ENCODE assay signal across 30 cellular contexts in genomic region chr11:91230647-91231046, GRCh38.
DNase-seq lines count a peak whose midpoint lies in the region; ATAC-seq, FAIRE-seq and TF ChIP-seq lines count a peak whose summit lies in the region.
"Had no signal": no experiment of that assay in that cellular context is flagged by ENCODE, and none has a peak within 500 bp of the region (broad histone marks: within the 10 kb centered on the region; RNA-seq: fewer than 3 reads in every experiment).

No MANE protein-coding gene starts in this region.

- H2AFZ ChIP-seq in astrocyte (ENCODE audit: low read depth, low read length), result no peak overlapping the region

- intact Hi-C loops in tibial artery (cut with DNase I; ENCODE audit: low total_unique reads), result no loop called here
- intact Hi-C loops in aorta (cut with DNase I), result no loop called here

- H3K36me3 ChIP-seq in astrocyte (ENCODE audit: insufficient read depth, low read length), result no peaks in the 10 kb centered on the region
- H3K36me3 ChIP-seq in tibial artery, result no peaks in the 10 kb centered on the region
- H3K36me3 ChIP-seq in aorta (ENCODE audit: control insufficient read depth in 1 of 2, insufficient read depth in 2 of 2, low read length in 1 of 2), result no peaks in the 10 kb centered on the region
- H3K36me3 ChIP-seq: colonic mucosa, ovary had no signal

- H3K9me3 Mint-ChIP-seq in astrocyte (ENCODE audit: unreplicated experiment) (no peaks in the 10 kb centered on the region), mesothelial cell of epicardium (peaks cover 5% of the 10 kb centered on the region)
- H3K9me3 Mint-ChIP-seq: type B pancreatic cell had no signal

- H3K36me3 Mint-ChIP-seq in astrocyte (ENCODE audit: low read depth, unreplicated experiment) (no peaks in the 10 kb centered on the region), mesothelial cell of epicardium (peaks cover 1% of the 10 kb centered on the region)
- H3K36me3 Mint-ChIP-seq: activated naive CD4-positive, alpha-beta T cell treated with anti-CD3 and anti-CD28 coated beads, Interleukin-2, amount 50 U/mL, for 24 hours; IgD-negative memory B cell; memory B cell; stimulated activated memory B cell treated with anti-CD40 and anti-IgM and Interleukin-4, amounts not matched to agents 10 μg/mL and 1 μg/mL and 100 μg/mL, for 72 hours; type B pancreatic cell had no signal

- H3K4me3 ChIP-seq in astrocyte (ENCODE audit: insufficient read depth, low read depth, low read length) (no peak overlapping the region), tibial artery (no peak overlapping the region), aorta (ENCODE audit: low read length in 2 of 2) (no peak overlapping the region)
- H3K4me3 ChIP-seq: colonic mucosa, ovary, skin epidermis had no signal

- no peak overlapping the region for H3K4me3 Mint-ChIP-seq in astrocyte (ENCODE audit: unreplicated experiment)
- no peak overlapping the region for H3K4me3 Mint-ChIP-seq in mesothelial cell of epicardium
- H3K4me3 Mint-ChIP-seq: activated naive CD4-positive, alpha-beta T cell treated with anti-CD3 and anti-CD28 coated beads, Interleukin-2, amount 50 U/mL, for 24 hours; IgD-negative memory B cell; memory B cell; stimulated activated memory B cell treated with anti-CD40 and anti-IgM and Interleukin-4, amounts not matched to agents 10 μg/mL and 1 μg/mL and 100 μg/mL, for 72 hours; type B pancreatic cell had no signal

- TF ChIP-seq CTCF in astrocyte (IDR thresholded peaks at IDR 0.05; ENCODE audit: insufficient read depth, low read depth, low read length), result no peak
- TF ChIP-seq CTCF in mesothelial cell of epicardium (IDR thresholded peaks at IDR 0.05; ENCODE audit: unreplicated experiment), result no peak
- TF ChIP-seq CTCF in tibial artery (IDR thresholded peaks at IDR 0.05), result no peak

- H3K9ac ChIP-seq in astrocyte (ENCODE audit: low read length), result no peak overlapping the region

- H3K4me1 ChIP-seq in astrocyte (ENCODE audit: insufficient read depth, low read length) (no peaks in the 10 kb centered on the region), tibial artery (peaks cover 0 to 18% (median 0%) of the 10 kb centered on the region in 4 donors), aorta (ENCODE audit: control insufficient read depth in 1 of 2, insufficient read depth in 2 of 2, low read length in 2 of 2) (peaks cover 0 to 2% of the 10 kb centered on the region in 2 donors)
- H3K4me1 ChIP-seq: colonic mucosa had no signal

- peaks cover 5% of the 10 kb centered on the region for H3K4me1 Mint-ChIP-seq in astrocyte (ENCODE audit: low read depth, unreplicated experiment)
- peaks cover 26% of the 10 kb centered on the region for H3K4me1 Mint-ChIP-seq in mesothelial cell of epicardium
- H3K4me1 Mint-ChIP-seq: activated naive CD4-positive, alpha-beta T cell treated with anti-CD3 and anti-CD28 coated beads, Interleukin-2, amount 50 U/mL, for 24 hours; IgD-negative memory B cell; memory B cell; stimulated activated memory B cell treated with anti-CD40 and anti-IgM and Interleukin-4, amounts not matched to agents 10 μg/mL and 1 μg/mL and 100 μg/mL, for 72 hours had no signal

- FAIRE-seq in astrocyte (lab: Jason Lieb, UNC), result no peak
- FAIRE-seq: bronchial epithelial cell had no signal

- no peaks in the 10 kb centered on the region for H4K20me1 ChIP-seq in astrocyte (ENCODE audit: insufficient read depth, low read length)

- H3K9me3 ChIP-seq in astrocyte (ENCODE audit: insufficient read depth, low read depth, low read length) (no peaks in the 10 kb centered on the region), tibial artery (no peaks in the 10 kb centered on the region), aorta (ENCODE audit: control insufficient read depth, low read length) (no peaks in the 10 kb centered on the region)
- H3K9me3 ChIP-seq: colonic mucosa, ovary had no signal

- ATAC-seq in aorta (ENCODE audit: low FRiP score), result no peak
- ATAC-seq: stimulated activated memory B cell treated with anti-CD40 and anti-IgM and Interleukin-4, amounts not matched to agents 10 μg/mL and 1 μg/mL and 100 μg/mL, for 72 hours had no signal

- DNase-seq in NCI-H510A treated with DMSO at 0.1 percent for 48 hours (lab: John Stamatoyannopoulos, UW) (peak; percentile 75), NCI-H510A (lab: John Stamatoyannopoulos, UW) (no peak), NCI-H2029 (lab: John Stamatoyannopoulos, UW) (peak; percentile 12), astrocyte (ENCODE audit: low read depth) (no peak), mesothelial cell of epicardium (ENCODE audit: low spot score in 2 of 2, unreplicated experiment in 2 of 2) (no peak), tibial artery (no peak), aorta (no peak), T-helper 2 cell (no peak)
- DNase-seq: activated CD4-positive, alpha-beta T cell treated with anti-CD3 and anti-CD28 coated beads for 4 hours; activated T-cell treated with anti-CD3 and anti-CD28 coated beads for 4 hours; Calu3; colonic mucosa; effector CD8-positive, alpha-beta T cell; NCI-H1436 treated with DMSO at 0.1 percent for 48 hours; NCI-H748 treated with DMSO at 0.1 percent for 48 hours; ovary; SHP77; substantia nigra; T1000 had no signal

- H3K27me3 Mint-ChIP-seq in astrocyte (ENCODE audit: low read depth, unreplicated experiment) (no peaks in the 10 kb centered on the region), mesothelial cell of epicardium (ENCODE audit: low read depth) (no peaks in the 10 kb centered on the region)
- H3K27me3 Mint-ChIP-seq: activated naive CD4-positive, alpha-beta T cell treated with anti-CD3 and anti-CD28 coated beads, Interleukin-2, amount 50 U/mL, for 24 hours; IgD-negative memory B cell; memory B cell; stimulated activated memory B cell treated with anti-CD40 and anti-IgM and Interleukin-4, amounts not matched to agents 10 μg/mL and 1 μg/mL and 100 μg/mL, for 72 hours; type B pancreatic cell had no signal

- no peaks in the 10 kb centered on the region for H3K79me2 ChIP-seq in astrocyte (ENCODE audit: insufficient read depth, low read length)

- H3K27ac ChIP-seq in astrocyte (ENCODE audit: low read depth, low read length) (no peak overlapping the region), tibial artery (no peak overlapping the region), aorta (ENCODE audit: low read depth in 1 of 2, low read length in 2 of 2) (no peak overlapping the region)
- H3K27ac ChIP-seq: C4-2B, colonic mucosa, epithelial cell of prostate, ovary, skin epidermis, VCaP had no signal

- H3K27ac Mint-ChIP-seq in astrocyte (ENCODE audit: unreplicated experiment) (peak overlapping the region; percentile 30), mesothelial cell of epicardium (peak overlapping the region; percentile 81)
- H3K27ac Mint-ChIP-seq: activated naive CD4-positive, alpha-beta T cell treated with anti-CD3 and anti-CD28 coated beads, Interleukin-2, amount 50 U/mL, for 24 hours; activated T-helper 2 cell treated with anti-CD3 and anti-CD28 coated beads, Interferon-gamma antibody, Interleukin-2, Interleukin-4, amounts not matched to agents 10 μg/mL and 5 μg/mL and 100 μg/mL, durations not matched to agents 14 hours and 24 hours and 36 hours; IgD-negative memory B cell; memory B cell; stimulated activated memory B cell treated with anti-CD40 and anti-IgM and Interleukin-4, amounts not matched to agents 10 μg/mL and 1 μg/mL and 100 μg/mL, for 72 hours; type B pancreatic cell had no signal

- H3K4me2 ChIP-seq in astrocyte (ENCODE audit: low read length), result peak overlapping the region; percentile 13

- H3K27me3 ChIP-seq in astrocyte (ENCODE audit: insufficient read depth, low read length) (no peaks in the 10 kb centered on the region), tibial artery (no peaks in the 10 kb centered on the region), aorta (ENCODE audit: control insufficient read depth in 1 of 2, insufficient read depth in 2 of 2, low read length in 1 of 2) (no peaks in the 10 kb centered on the region)
- H3K27me3 ChIP-seq: colonic mucosa, ovary had no signal

Comparison
In these comparisons a context has a peak if more than half of its experiments do, and no peak if none do; other contexts are left out.
1. DNase-seq: peak in NCI-H510A treated with DMSO at 0.1 percent for 48 hours (single experiment) and NCI-H2029 (single experiment); none in NCI-H510A (single experiment), astrocyte (single experiment), mesothelial cell of epicardium (0 of 2), tibial artery (0 of 2), aorta (0 of 2) and T-helper 2 cell (0 of 5).